ENCODE assay signal across 8 cellular contexts in the genomic region with DNA sequence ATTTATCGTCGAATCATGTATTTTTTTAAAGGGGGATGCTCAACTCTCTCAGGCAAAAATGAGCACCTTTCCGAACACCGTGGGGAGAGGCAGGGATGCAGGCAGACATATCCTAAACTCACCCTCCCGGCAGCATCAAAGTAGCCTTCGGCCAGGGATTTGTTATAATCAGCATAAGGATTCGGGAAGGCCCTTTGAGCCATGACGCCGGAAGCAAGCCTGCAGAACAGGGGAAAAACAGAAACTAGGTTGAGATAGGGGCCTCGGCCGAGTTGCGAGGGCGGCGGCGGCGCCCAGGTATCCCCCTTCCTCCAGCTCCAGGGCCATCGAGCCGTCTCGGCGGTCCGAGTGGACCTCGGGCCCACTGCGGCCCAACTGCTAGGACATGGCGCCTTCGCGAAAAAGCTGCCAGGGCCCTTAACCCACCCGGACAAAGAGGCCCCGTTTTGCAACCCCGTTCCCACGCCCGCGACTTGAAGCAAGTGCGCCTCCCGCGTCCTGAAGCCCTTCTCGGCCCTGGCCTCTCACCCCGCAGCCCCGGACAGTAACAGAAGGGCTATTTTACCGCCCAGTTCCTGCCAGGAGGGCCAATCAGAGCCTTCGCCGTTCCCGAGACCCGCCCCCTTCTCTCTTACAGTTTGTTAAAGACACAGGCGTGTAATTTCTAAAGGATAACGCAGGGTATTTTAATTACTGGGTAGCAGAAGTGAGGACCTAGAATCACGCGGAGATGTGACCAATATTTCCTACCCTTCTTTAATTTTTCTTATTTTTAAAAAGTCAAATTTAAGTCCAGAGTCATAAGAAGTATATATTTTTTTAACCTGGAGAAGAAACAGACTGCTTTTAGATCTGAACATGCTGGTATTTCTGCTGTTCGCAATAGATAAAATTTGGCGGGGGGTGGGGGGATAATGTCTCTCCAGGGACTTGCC. TPM values are rescaled to one million over a fixed set of nuclear protein-coding genes. Genes with fewer than 3 reads are reported as not detected.
DNase-seq lines count a peak whose midpoint lies in the region; ATAC-seq, FAIRE-seq and TF ChIP-seq lines count a peak whose summit lies in the region.

A gene with protein sequence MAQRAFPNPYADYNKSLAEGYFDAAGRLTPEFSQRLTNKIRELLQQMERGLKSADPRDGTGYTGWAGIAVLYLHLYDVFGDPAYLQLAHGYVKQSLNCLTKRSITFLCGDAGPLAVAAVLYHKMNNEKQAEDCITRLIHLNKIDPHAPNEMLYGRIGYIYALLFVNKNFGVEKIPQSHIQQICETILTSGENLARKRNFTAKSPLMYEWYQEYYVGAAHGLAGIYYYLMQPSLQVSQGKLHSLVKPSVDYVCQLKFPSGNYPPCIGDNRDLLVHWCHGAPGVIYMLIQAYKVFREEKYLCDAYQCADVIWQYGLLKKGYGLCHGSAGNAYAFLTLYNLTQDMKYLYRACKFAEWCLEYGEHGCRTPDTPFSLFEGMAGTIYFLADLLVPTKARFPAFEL (minus strand): TSS at position 566 of the 935 bp plus-strand sequence. CDS start 363 bp downstream, at position 203.

- peak within 1 kb of the TSS; percentile 78 for H3K27ac ChIP-seq in keratinocyte (ENCODE audit: control insufficient read depth, insufficient read depth, low read length)

- peaks cover 2 to 5% of the 10 kb centered on the region in 2 experiments for H3K36me3 ChIP-seq in keratinocyte (ENCODE audit: control insufficient read depth in 2 of 2, extremely low read depth in 1 of 2, insufficient read depth in 2 of 2, low read length in 2 of 2)

- H3K9me1 ChIP-seq in keratinocyte (ENCODE audit: control insufficient read depth, extremely low read depth, insufficient read depth, low read length): no peaks in the 10 kb centered on the region

- peak within 1 kb of the TSS; percentile 95 for H2AFZ ChIP-seq in keratinocyte (ENCODE audit: control insufficient read depth, low read length)

- H3K9me3 ChIP-seq in keratinocyte (ENCODE audit: control insufficient read depth, low read depth, low read length): no peaks in the 10 kb centered on the region

- dilution Hi-C loops in keratinocyte (cut with MboI; ENCODE audit: extremely low pct_ligation_motif_present, low sequenced_read_pairs): no loop called here

- H3K4me3 ChIP-seq in keratinocyte (ENCODE audit: control insufficient read depth in 2 of 3, extremely low read depth in 1 of 3, insufficient read depth in 2 of 3, low read depth in 1 of 3, low read length in 3 of 3): peak within 1 kb of the TSS; percentile 80 to 86 (median 82)

- H3K79me2 ChIP-seq in keratinocyte (ENCODE audit: control insufficient read depth, insufficient read depth, low read length): peaks cover 15% of the 10 kb centered on the region

- peaks cover 10% of the 10 kb centered on the region for H3K4me1 ChIP-seq in keratinocyte (ENCODE audit: control insufficient read depth, extremely low read depth, insufficient read depth, low read length)

- no peaks in the 10 kb centered on the region for H3K27me3 ChIP-seq in keratinocyte (ENCODE audit: control insufficient read depth, extremely low read depth, insufficient read depth, low read length)

- DNase-seq in AG09319 (ENCODE audit: extremely low read depth, low read depth): peak; percentile 66
- DNase-seq in NCI-H446 treated with DMSO at 0.1 percent for 48 hours (lab: John Stamatoyannopoulos, UW): peak; percentile 65
- peak; percentile 61 for DNase-seq in activated CD4-positive, alpha-beta T cell treated with anti-CD3 and anti-CD28 coated beads for 1 hour
- DNase-seq in cerebellum (ENCODE audit: low spot score): peak; percentile 94
- peak; percentile 21 for DNase-seq in keratinocyte (ENCODE audit: low read depth, low spot score)
- DNase-seq in stimulated activated CD4-positive, alpha-beta T cell treated with anti-CD3 and anti-CD28 coated beads, Interleukin-15, amount 100 ng/mL, for 1 hour (ENCODE audit: low read depth in 1 of 2, low spot score in 1 of 2): peak; percentile 57 to 65

- H3K4me2 ChIP-seq in keratinocyte (ENCODE audit: control insufficient read depth, extremely low read depth, insufficient read depth, low read depth, low read length): peak within 1 kb of the TSS; percentile 96

- peak; percentile 100 for ATAC-seq in GM19025 (IDR thresholded peaks at IDR 0.05; ENCODE audit: low read depth, unreplicated experiment)
- peak; percentile 100 for ATAC-seq in HG03342 (IDR thresholded peaks at IDR 0.05; ENCODE audit: unreplicated experiment)

- no peak; the same call in 1 of the 2 replicates for TF ChIP-seq CTCF in AG09319 (IDR thresholded peaks at IDR 0.05; ENCODE audit: low read depth, low read length)
- TF ChIP-seq CTCF in keratinocyte (optimal IDR thresholded peaks at IDR 0.05 in 1 of 3, IDR thresholded peaks at IDR 0.05 in 1 of 3, conservative IDR thresholded peaks at IDR 0.05 in 1 of 3; ENCODE audit: extremely low read depth in 1 of 3, insufficient read depth in 2 of 3, low read length in 3 of 3): peak in 1 of 3 experiments; percentile 3

- FAIRE-seq in keratinocyte (lab: Jason Lieb, UNC): peak; percentile 84

- peak within 1 kb of the TSS; percentile 80 for H3K9ac ChIP-seq in keratinocyte (ENCODE audit: control insufficient read depth, extremely low read depth, insufficient read depth, low read length)

- no peaks in the 10 kb centered on the region for H4K20me1 ChIP-seq in keratinocyte (ENCODE audit: control insufficient read depth, extremely low read depth, insufficient read depth, low read length)

RNA-seq across cellular contexts. Expression of the gene that starts here (rescaled TPM):
- 68.4 TPM for total RNA-seq in cerebellum
- polyA plus RNA-seq in keratinocyte: 70.1 to 91.5 TPM (median 86.4 TPM) in 3 replicates
- polyA plus RNA-seq in keratinocyte (2011; ENCODE audit: low read depth): 13.0 TPM
- 51.0 and 85.5 TPM in 2 replicates for polyA plus RNA-seq in keratinocyte (2011; cell fraction: cytosol; rRNA removed)
- 83.6 and 95.8 TPM in 2 replicates for polyA plus RNA-seq in keratinocyte (2011; cell fraction: nucleus; rRNA removed)
- 25.6 and 47.2 TPM in 2 replicates for polyA plus RNA-seq in keratinocyte (2012; ENCODE audit: low replicate concordance)
- 51.8 to 133 TPM (median 129 TPM) in 3 replicates for polyA minus RNA-seq in keratinocyte
- polyA minus RNA-seq in keratinocyte (2011; cell fraction: cytosol; rRNA and poly(A)+ RNA removed): 64.5 TPM
- 52.3 and 110 TPM in 2 replicates for polyA minus RNA-seq in keratinocyte (2011; cell fraction: nucleus; rRNA and poly(A)+ RNA removed)

Comparison
In these comparisons a context has a peak if more than half of its experiments do, and no peak if none do; other contexts are left out.
1. Peak in every context shown above with its lines: DNase-seq, ATAC-seq, H3K4me3 ChIP-seq and H3K27ac ChIP-seq.
2. DNase-seq: peak in every context shown above with its lines; median percentile 94 in cerebellum; 66 in AG09319; 65 in NCI-H446 treated with DMSO at 0.1 percent for 48 hours; 61 in activated CD4-positive, alpha-beta T cell treated with anti-CD3 and anti-CD28 coated beads for 1 hour; 61 in stimulated activated CD4-positive, alpha-beta T cell treated with anti-CD3 and anti-CD28 coated beads, Interleukin-15, amount 100 ng/mL, for 1 hour; 21 in keratinocyte.